1 cellular context compared by ENCODE assay signal in genomic region chr12:92928962-92929915, GRCh38.
A peak's percentile ranks its signal among the peaks of the same experiment; 100 is the strongest.
TF ChIP-seq lines count a peak whose summit lies in the region.

Gene EEA1, minus strand, starts transcription at chr12:92929295. Its CDS starts 229 bp downstream, at chr12:92929066.

TF ChIP-seq in SK-N-SH, 30 proteins besides CTCF, POLR2A, EP300 and RAD21 (continued from another document):
- 0 out of 2 replicates have a peak, but pooled peaks have one; percentile 2 for TF ChIP-seq REST (IDR thresholded peaks at IDR 0.05; ENCODE audit: low read depth, low read length)
- TF ChIP-seq SIN3A (IDR thresholded peaks at IDR 0.05; ENCODE audit: borderline replicate concordance, low read depth, low read length), result peak; percentile 79; the same call in 1 of the 2 replicates
- peak; percentile 60 for TF ChIP-seq GABPA (IDR thresholded peaks at IDR 0.05; ENCODE audit: low read depth)
- TF ChIP-seq FOXM1 (IDR thresholded peaks at IDR 0.05; ENCODE audit: low read depth), result no peak
